19 cellular contexts compared by ENCODE assay signal in the genomic region with DNA sequence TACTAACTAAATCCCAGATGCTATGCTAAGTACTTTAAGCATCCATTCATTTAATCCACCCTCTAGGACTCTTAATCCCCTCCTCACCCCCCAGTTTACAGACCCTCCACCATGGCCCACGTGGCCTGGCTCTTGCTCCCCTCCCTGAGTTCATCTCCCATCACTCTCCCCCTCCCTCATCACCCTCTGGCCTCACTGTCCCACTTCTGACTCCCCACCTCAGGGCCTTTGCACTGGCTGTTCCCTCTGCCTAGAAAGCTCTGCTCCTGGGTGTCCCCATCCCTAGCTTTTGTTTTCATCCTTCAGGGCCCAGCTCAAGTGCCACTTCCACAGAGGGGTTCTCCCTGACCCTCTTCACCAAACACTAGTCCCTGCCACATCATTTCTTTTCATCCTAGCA. TPM values are rescaled to one million over a fixed set of nuclear protein-coding genes. Genes with fewer than 3 reads are reported as not detected.
"Had no signal": no experiment of that assay in that cellular context is flagged by ENCODE, and none has a peak within 500 bp of the region (broad histone marks: within the 10 kb centered on the region; RNA-seq: fewer than 3 reads in every experiment).

No MANE protein-coding gene starts in this region.

- DNase-seq: activated CD4-positive, alpha-beta T cell treated with anti-CD3 and anti-CD28 coated beads for 48 hours; aorta; effector memory CD4-positive, alpha-beta T cell; foreskin melanocyte; kidney glomerular epithelial cell; left ventricle myocardium superior; mesendoderm; nephron progenitor cell; right cardiac atrium; SK-N-SH; stimulated activated CD4-positive, alpha-beta T cell treated with anti-CD3 and anti-CD28 coated beads, Interleukin-15, amount 100 ng/mL, for 24 hours; stimulated activated CD4-positive, alpha-beta T cell treated with anti-CD3 and anti-CD28 coated beads, Interleukin-4, amount 100 ng/mL, for 1 hour; stimulated activated naive B cell treated with anti-CD40 and anti-IgM and Interleukin-4, amounts not matched to agents 10 μg/mL and 1 μg/mL and 100 μg/mL, for 72 hours; substantia nigra; T-helper 1 cell; transverse colon had no signal

- H3K27ac ChIP-seq: prostate gland, skin epidermis, transverse colon, vagina had no signal

- H3K4me3 ChIP-seq: prostate gland, skin epidermis, transverse colon, vagina had no signal

- H3K36me3 ChIP-seq: prostate gland, transverse colon, vagina had no signal

- ATAC-seq: left ventricle myocardium superior; right cardiac atrium; stimulated activated naive B cell treated with anti-CD40 and anti-IgM and Interleukin-4, amounts not matched to agents 10 μg/mL and 1 μg/mL and 100 μg/mL, for 72 hours had no signal

- H3K27ac Mint-ChIP-seq: nephron progenitor cell; stimulated activated naive B cell treated with anti-CD40 and anti-IgM and Interleukin-4, amounts not matched to agents 10 μg/mL and 1 μg/mL and 100 μg/mL, for 72 hours had no signal

- H3K4me3 Mint-ChIP-seq: nephron progenitor cell; stimulated activated naive B cell treated with anti-CD40 and anti-IgM and Interleukin-4, amounts not matched to agents 10 μg/mL and 1 μg/mL and 100 μg/mL, for 72 hours had no signal

- H3K27me3 Mint-ChIP-seq: stimulated activated naive B cell treated with anti-CD40 and anti-IgM and Interleukin-4, amounts not matched to agents 10 μg/mL and 1 μg/mL and 100 μg/mL, for 72 hours had no signal

- H3K9ac ChIP-seq: SK-N-SH had no signal

- H3K9me3 Mint-ChIP-seq: nephron progenitor cell; stimulated activated naive B cell treated with anti-CD40 and anti-IgM and Interleukin-4, amounts not matched to agents 10 μg/mL and 1 μg/mL and 100 μg/mL, for 72 hours had no signal

- H3K9me3 ChIP-seq: prostate gland, SK-N-SH, transverse colon, vagina had no signal

- H3K27me3 ChIP-seq: transverse colon, vagina had no signal

- H3K4me2 ChIP-seq: SK-N-SH had no signal

RNA-seq across cellular contexts. Expression of a gene that starts 4.2 kb away (rescaled TPM):
- total RNA-seq: vagina had no signal
